In genomic region chr10:102720775-102721301, GRCh38 we compare ENCODE assay signal across 1 cellular context.
TF ChIP-seq lines count a peak whose summit lies in the region.

No MANE protein-coding gene starts in this region.

TF ChIP-seq in GM23338, 12 proteins besides CTCF, POLR2A, EP300 and RAD21:
- TF ChIP-seq, protein P1, sequence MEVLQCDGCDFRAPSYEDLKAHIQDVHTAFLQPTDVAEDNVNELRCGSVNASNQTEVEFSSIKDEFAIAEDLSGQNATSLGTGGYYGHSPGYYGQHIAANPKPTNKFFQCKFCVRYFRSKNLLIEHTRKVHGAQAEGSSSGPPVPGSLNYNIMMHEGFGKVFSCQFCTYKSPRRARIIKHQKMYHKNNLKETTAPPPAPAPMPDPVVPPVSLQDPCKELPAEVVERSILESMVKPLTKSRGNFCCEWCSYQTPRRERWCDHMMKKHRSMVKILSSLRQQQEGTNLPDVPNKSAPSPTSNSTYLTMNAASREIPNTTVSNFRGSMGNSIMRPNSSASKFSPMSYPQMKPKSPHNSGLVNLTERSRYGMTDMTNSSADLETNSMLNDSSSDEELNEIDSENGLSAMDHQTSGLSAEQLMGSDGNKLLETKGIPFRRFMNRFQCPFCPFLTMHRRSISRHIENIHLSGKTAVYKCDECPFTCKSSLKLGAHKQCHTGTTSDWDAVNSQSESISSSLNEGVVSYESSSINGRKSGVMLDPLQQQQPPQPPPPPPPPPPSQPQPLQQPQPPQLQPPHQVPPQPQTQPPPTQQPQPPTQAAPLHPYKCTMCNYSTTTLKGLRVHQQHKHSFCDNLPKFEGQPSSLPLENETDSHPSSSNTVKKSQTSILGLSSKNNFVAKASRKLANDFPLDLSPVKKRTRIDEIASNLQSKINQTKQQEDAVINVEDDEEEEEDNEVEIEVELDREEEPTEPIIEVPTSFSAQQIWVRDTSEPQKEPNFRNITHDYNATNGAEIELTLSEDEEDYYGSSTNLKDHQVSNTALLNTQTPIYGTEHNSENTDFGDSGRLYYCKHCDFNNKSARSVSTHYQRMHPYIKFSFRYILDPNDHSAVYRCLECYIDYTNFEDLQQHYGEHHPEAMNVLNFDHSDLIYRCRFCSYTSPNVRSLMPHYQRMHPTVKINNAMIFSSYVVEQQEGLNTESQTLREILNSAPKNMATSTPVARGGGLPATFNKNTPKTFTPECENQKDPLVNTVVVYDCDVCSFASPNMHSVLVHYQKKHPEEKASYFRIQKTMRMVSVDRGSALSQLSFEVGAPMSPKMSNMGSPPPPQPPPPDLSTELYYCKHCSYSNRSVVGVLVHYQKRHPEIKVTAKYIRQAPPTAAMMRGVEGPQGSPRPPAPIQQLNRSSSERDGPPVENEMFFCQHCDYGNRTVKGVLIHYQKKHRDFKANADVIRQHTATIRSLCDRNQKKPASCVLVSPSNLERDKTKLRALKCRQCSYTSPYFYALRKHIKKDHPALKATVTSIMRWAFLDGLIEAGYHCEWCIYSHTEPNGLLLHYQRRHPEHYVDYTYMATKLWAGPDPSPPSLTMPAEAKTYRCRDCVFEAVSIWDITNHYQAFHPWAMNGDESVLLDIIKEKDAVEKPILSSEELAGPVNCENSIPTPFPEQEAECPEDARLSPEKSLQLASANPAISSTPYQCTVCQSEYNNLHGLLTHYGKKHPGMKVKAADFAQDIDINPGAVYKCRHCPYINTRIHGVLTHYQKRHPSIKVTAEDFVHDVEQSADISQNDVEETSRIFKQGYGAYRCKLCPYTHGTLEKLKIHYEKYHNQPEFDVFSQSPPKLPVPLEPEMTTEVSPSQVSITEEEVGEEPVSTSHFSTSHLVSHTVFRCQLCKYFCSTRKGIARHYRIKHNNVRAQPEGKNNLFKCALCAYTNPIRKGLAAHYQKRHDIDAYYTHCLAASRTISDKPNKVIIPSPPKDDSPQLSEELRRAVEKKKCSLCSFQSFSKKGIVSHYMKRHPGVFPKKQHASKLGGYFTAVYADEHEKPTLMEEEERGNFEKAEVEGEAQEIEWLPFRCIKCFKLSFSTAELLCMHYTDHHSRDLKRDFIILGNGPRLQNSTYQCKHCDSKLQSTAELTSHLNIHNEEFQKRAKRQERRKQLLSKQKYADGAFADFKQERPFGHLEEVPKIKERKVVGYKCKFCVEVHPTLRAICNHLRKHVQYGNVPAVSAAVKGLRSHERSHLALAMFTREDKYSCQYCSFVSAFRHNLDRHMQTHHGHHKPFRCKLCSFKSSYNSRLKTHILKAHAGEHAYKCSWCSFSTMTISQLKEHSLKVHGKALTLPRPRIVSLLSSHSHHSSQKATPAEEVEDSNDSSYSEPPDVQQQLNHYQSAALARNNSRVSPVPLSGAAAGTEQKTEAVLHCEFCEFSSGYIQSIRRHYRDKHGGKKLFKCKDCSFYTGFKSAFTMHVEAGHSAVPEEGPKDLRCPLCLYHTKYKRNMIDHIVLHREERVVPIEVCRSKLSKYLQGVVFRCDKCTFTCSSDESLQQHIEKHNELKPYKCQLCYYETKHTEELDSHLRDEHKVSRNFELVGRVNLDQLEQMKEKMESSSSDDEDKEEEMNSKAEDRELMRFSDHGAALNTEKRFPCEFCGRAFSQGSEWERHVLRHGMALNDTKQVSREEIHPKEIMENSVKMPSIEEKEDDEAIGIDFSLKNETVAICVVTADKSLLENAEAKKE (CRISPR knock-in tag; IDR thresholded peaks at IDR 0.05), result no peak
- TF ChIP-seq NANOG (IDR thresholded peaks at IDR 0.05; ENCODE audit: borderline replicate concordance) (no peak), CREB1 (CRISPR knock-in tag; IDR thresholded peaks at IDR 0.05; ENCODE audit: low read depth) (no peak), STAT1 (IDR thresholded peaks at IDR 0.05; ENCODE audit: unreplicated experiment) (no peak), EZH2 (IDR thresholded peaks at IDR 0.05; ENCODE audit: low read depth, unreplicated experiment) (no peak), ZNF331 (CRISPR knock-in tag; IDR thresholded peaks at IDR 0.05; ENCODE audit: low read depth) (no peak), ETS1 (IDR thresholded peaks at IDR 0.05) (no peak), ZNF114 (CRISPR knock-in tag; IDR thresholded peaks at IDR 0.05) (no peak)
